In the genomic region with DNA sequence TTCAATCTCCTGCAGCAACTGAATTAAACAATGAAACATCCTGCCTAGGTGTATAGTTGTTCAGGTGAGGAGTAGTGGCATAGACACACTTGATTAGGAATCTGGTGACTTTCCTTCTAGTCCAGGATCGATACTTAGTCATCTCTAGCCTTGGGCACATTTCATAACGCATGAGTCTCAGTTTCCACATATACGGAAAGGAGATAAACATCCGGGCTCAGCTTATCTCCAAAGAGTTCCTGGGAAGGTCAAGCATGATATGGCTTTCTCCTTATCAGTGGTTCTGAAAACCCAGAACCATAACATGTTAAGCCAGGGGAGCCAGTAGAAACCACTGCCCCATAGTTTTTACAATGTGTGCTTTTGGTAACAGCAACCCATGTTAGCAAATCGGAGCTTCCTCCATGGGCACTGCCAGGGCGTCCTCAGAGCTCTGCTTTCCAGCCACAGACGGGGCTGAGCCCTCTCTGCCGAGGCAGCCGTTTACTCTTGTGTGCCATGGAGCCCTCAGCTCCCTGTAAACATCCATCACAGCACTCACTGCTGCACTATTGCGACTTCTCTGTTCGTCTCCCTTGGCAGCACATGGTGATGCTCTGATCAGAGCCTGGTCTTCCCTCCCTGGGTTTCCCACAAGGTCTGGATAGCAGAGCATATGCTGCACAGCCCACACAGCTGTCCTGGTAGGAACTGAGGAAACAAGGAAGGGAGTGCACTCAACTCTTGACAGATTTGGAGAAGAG, we compare ENCODE assay signal across 13 cellular contexts. TPM values are rescaled to one million over a fixed set of nuclear protein-coding genes. Genes with fewer than 3 reads are reported as not detected.
DNase-seq lines count a peak whose midpoint lies in the region; ATAC-seq, FAIRE-seq and TF ChIP-seq lines count a peak whose summit lies in the region.
"Had no signal": no experiment of that assay in that cellular context is flagged by ENCODE, and none has a peak within 500 bp of the region (broad histone marks: within the 10 kb centered on the region; RNA-seq: fewer than 3 reads in every experiment).

No MANE protein-coding gene starts in this region.

- no peak for ATAC-seq in HepG2
- ATAC-seq in right lobe of liver: no peak
- 0 out of 3 replicates have a peak, but pooled peaks have one; percentile 14 for ATAC-seq in RWPE2 (ENCODE audit: low read depth)
- ATAC-seq: SK-N-SH treated with all-trans-retinoic acid at 6 μM for 48 hours had no signal

- TF ChIP-seq EP300 in HepG2 (IDR thresholded peaks at IDR 0.05; ENCODE audit: low read depth in 2 of 2, low read length in 2 of 2) (no peak), HepG2 (CRISPR knock-in tag; IDR thresholded peaks at IDR 0.05; ENCODE audit: borderline replicate concordance) (no peak), stomach (IDR thresholded peaks at IDR 0.05) (no peak)

- intact Hi-C loops in HepG2 (cut with micrococcal nuclease; ENCODE audit: unreplicated experiment): no loop called here
- intact Hi-C loops in right lobe of liver (cut with DNase I): loop anchor here in 1 of 2 donors (10.0 kb wide), 1 partner anchor 70 kb away; no protein-coding TSS in a partner anchor
- intact Hi-C loops in stomach (cut with DNase I; ENCODE audit: low total_unique reads): no loop called here

- no peak overlapping the region for H3K27ac ChIP-seq in HepG2 (ENCODE audit: extremely low read length, insufficient read depth, low read length)
- H3K27ac ChIP-seq in right lobe of liver: no peak overlapping the region
- no peak overlapping the region for H3K27ac ChIP-seq in RWPE2 (ENCODE audit: poor library complexity, severe bottlenecking)
- H3K27ac ChIP-seq in stomach: no peak overlapping the region
- H3K27ac ChIP-seq: psoas muscle had no signal

- TF ChIP-seq CTCF in HepG2 (CRISPR knock-in tag; IDR thresholded peaks at IDR 0.05) (no peak), right lobe of liver (IDR thresholded peaks at IDR 0.05) (no peak), RWPE2 (IDR thresholded peaks at IDR 0.05; ENCODE audit: poor library complexity, severe bottlenecking) (no peak), epithelial cell of esophagus (IDR thresholded peaks at IDR 0.05; ENCODE audit: insufficient read depth, low read depth, low read length, missing control alignments) (no peak), stomach (IDR thresholded peaks at IDR 0.05) (no peak)

- no peak for FAIRE-seq in HepG2 (lab: Jason Lieb, UNC)

- 67% methylated on average over 10 of the region's 11 CpGs for WGBS in HepG2 (ENCODE audit: low lambda C conversion rate)
- 38% methylated on average over 6 of the region's 11 CpGs for WGBS in right lobe of liver (ENCODE audit: insufficient coverage, low coverage, low lambda C conversion rate, missing lambda C conversion rate)
- 33 to 57% (median 50%) methylated on average over 11 of the region's 11 CpGs for WGBS in stomach, 5 donors

- TF ChIP-seq POLR2A in HepG2 (IDR thresholded peaks at IDR 0.05; ENCODE audit: insufficient read depth in 1 of 2, low read depth in 2 of 2, low read length in 2 of 2): no peak
- TF ChIP-seq POLR2A in right lobe of liver (IDR thresholded peaks at IDR 0.05): no peak
- TF ChIP-seq POLR2A in stomach (IDR thresholded peaks at IDR 0.05): no peak

- no TSS peak for BruUV-seq in HepG2 (replicated peaks; lab: Mats Ljungman, UMichigan)

- in situ Hi-C loops in HepG2 (cut with HindIII; ENCODE audit: extremely low pct_ligation_motif_present, low pct_unique_long_range_greater_than_20kb): no loop called here

- CTCF ChIA-PET in HepG2 (lab: Yijun Ruan, JAX; ENCODE audit: low intra/inter-chr PET ratio, low total read pairs): no interaction called here

- no peaks in the 10 kb centered on the region for H4K20me1 ChIP-seq in HepG2 (ENCODE audit: insufficient read depth, low read length)

- no peaks in the 10 kb centered on the region for H3K36me3 ChIP-seq in HepG2 (replicated peaks in 1 of 2; ENCODE audit: control insufficient read depth in 1 of 2, insufficient read depth in 2 of 2, low read length in 2 of 2)
- no peaks in the 10 kb centered on the region for H3K36me3 ChIP-seq in right lobe of liver
- no peaks in the 10 kb centered on the region for H3K36me3 ChIP-seq in RWPE2 (ENCODE audit: low read depth)
- H3K36me3 ChIP-seq in stomach: no peaks in the 10 kb centered on the region

- H3K9ac ChIP-seq in HepG2 (ENCODE audit: insufficient read depth, low read depth, low read length): no peak overlapping the region

- DNase-seq in HepG2 (ENCODE audit: low spot score): no peak
- no peak for DNase-seq in right lobe of liver
- DNase-seq in RWPE2 (ENCODE audit: low spot score): no peak
- peak; percentile 84 for DNase-seq in epithelial cell of esophagus (ENCODE audit: low read depth)
- DNase-seq in COR-L47 (lab: John Stamatoyannopoulos, UW): no peak
- no peak for DNase-seq in SW480 (ENCODE audit: low spot score)
- no peak for DNase-seq in stomach
- DNase-seq: activated B cell treated with CpG ODN at 0.5 μM for 24 hours, AML-193, NCI-H187 treated with DMSO at 0.1 percent for 48 hours, NCI-H526, psoas muscle had no signal

- no peaks in the 10 kb centered on the region for H3K9me3 ChIP-seq in HepG2 (ENCODE audit: low read length)
- no peaks in the 10 kb centered on the region for H3K9me3 ChIP-seq in right lobe of liver
- no peaks in the 10 kb centered on the region for H3K9me3 ChIP-seq in RWPE2 (ENCODE audit: severe bottlenecking)
- H3K9me3 ChIP-seq in stomach: no peaks in the 10 kb centered on the region
- H3K9me3 ChIP-seq: psoas muscle had no signal

- POLR2A ChIA-PET in HepG2 (lab: Yijun Ruan, JAX): no interaction called here

- no peak overlapping the region for H3K4me2 ChIP-seq in HepG2 (ENCODE audit: low read depth, low read length)

- peaks cover 55% of the 10 kb centered on the region for H3K4me1 ChIP-seq in HepG2 (ENCODE audit: insufficient read depth, low read length)
- H3K4me1 ChIP-seq in right lobe of liver: peaks cover 0 to 10% (median 3%) of the 10 kb centered on the region in 4 donors
- H3K4me1 ChIP-seq in RWPE2 (ENCODE audit: insufficient read depth, poor library complexity, severe bottlenecking): peaks cover 4% of the 10 kb centered on the region
- H3K4me1 ChIP-seq in stomach: peaks cover 6 to 19% (median 11%) of the 10 kb centered on the region in 4 donors
- H3K4me1 ChIP-seq: psoas muscle had no signal

- no peak for TF ChIP-seq RAD21 in HepG2 (CRISPR knock-in tag; IDR thresholded peaks at IDR 0.05)

- H3K27me3 ChIP-seq in HepG2 (ENCODE audit: control insufficient read depth in 1 of 2, insufficient read depth in 2 of 2, low read length in 2 of 2) (no peaks in the 10 kb centered on the region), right lobe of liver (no peaks in the 10 kb centered on the region), RWPE2 (ENCODE audit: insufficient read depth, poor library complexity, severe bottlenecking) (no peaks in the 10 kb centered on the region), stomach (no peaks in the 10 kb centered on the region)

- H3K79me2 ChIP-seq in HepG2 (ENCODE audit: insufficient read depth, low read length): no peaks in the 10 kb centered on the region

- H3K4me3 ChIP-seq in HepG2 (replicated peaks in 1 of 3; ENCODE audit: insufficient read depth in 1 of 3, low read depth in 2 of 3, low read length in 3 of 3) (no peak overlapping the region), right lobe of liver (no peak overlapping the region), RWPE2 (ENCODE audit: severe bottlenecking) (no peak overlapping the region), epithelial cell of esophagus (ENCODE audit: low read length) (no peak overlapping the region), stomach (no peak overlapping the region)
- H3K4me3 ChIP-seq: psoas muscle had no signal

- no peak overlapping the region for H2AFZ ChIP-seq in HepG2 (ENCODE audit: low read length)

TF ChIP-seq in HepG2, 621 proteins besides CTCF, POLR2A, EP300 and RAD21 (continues in another document):
- TF ChIP-seq KDM5B (CRISPR knock-in tag; IDR thresholded peaks at IDR 0.05; ENCODE audit: borderline replicate concordance): no peak

RNA-seq across cellular contexts. Expression of gene RUNX1, which starts 34.6 kb away (rescaled TPM):
- total RNA-seq in HepG2 (2016; rRNA removed; fragmentation: Illumina TruSeq; extraction: Trizol) (4.4 and 5.4 TPM in 2 replicates), right lobe of liver (10 to 100 TPM in 1 of 6 experiments, 1 to 10 TPM in 5; 2.9 to 18.3 (median 4.3) TPM), stomach (100 to 1,000 TPM in 2 of 5 donors, 10 to 100 TPM in 3; 32.9 to 213 (median 83.0) TPM)
- total RNA-seq in HepG2 (2016; cell fraction: cytosol; rRNA removed; fragmentation: Illumina TruSeq; extraction: Trizol; ENCODE audit: low read depth): 2.4 and 2.8 TPM in 2 replicates
- total RNA-seq in HepG2 (2016; cell fraction: insoluble cytoplasmic fraction; rRNA removed; fragmentation: Illumina TruSeq; extraction: Trizol): 4.1 and 5.5 TPM in 2 replicates
- 5.1 and 5.5 TPM in 2 replicates for total RNA-seq in HepG2 (2016; cell fraction: membrane; rRNA removed; fragmentation: Illumina TruSeq; extraction: Trizol)
- 16.6 and 18.1 TPM in 2 replicates for total RNA-seq in HepG2 (2016; cell fraction: nucleus; rRNA removed; fragmentation: Illumina TruSeq; extraction: Trizol)
- polyA plus RNA-seq in HepG2 (2011; rRNA removed) (5.8 and 6.4 TPM in 2 replicates), stomach (10 to 100 TPM in 1 of 3 donors, 1 to 10 TPM in 2; 8.0 to 10.4 (median 9.3) TPM)
- polyA plus RNA-seq in HepG2 (2011; cell fraction: cytosol; rRNA removed): 3.0 and 3.1 TPM in 2 replicates
- polyA plus RNA-seq in HepG2 (2011; cell fraction: nucleus; rRNA removed): 18.7 and 27.2 TPM in 2 replicates
- polyA plus RNA-seq in HepG2 (2012): 6.5 and 6.7 TPM in 2 replicates
- polyA plus RNA-seq in HepG2 (2016; cell fraction: cytosol; fragmentation: Illumina TruSeq; extraction: Trizol; ENCODE audit: low read depth): 2.4 and 2.8 TPM in 2 replicates
- polyA plus RNA-seq in HepG2 (2016; cell fraction: insoluble cytoplasmic fraction; fragmentation: Illumina TruSeq; extraction: Trizol; ENCODE audit: low read depth): 7.5 and 8.8 TPM in 2 replicates
- 5.2 and 5.9 TPM in 2 replicates for polyA plus RNA-seq in HepG2 (2016; cell fraction: membrane; fragmentation: Illumina TruSeq; extraction: Trizol; ENCODE audit: low read depth)
- 13.0 and 13.3 TPM in 2 replicates for polyA plus RNA-seq in HepG2 (2016; cell fraction: nucleus; fragmentation: Illumina TruSeq; extraction: Trizol; ENCODE audit: insufficient read depth, low read depth)
- polyA minus RNA-seq in HepG2 (2011; rRNA and poly(A)+ RNA removed; ENCODE audit: low replicate concordance): 10.3 and 32.7 TPM in 2 replicates
- polyA minus RNA-seq in HepG2 (2011; cell fraction: cytosol; rRNA and poly(A)+ RNA removed): 3.1 and 6.2 TPM in 2 replicates
- polyA minus RNA-seq in HepG2 (2011; cell fraction: nucleus; rRNA and poly(A)+ RNA removed): 103 and 105 TPM in 2 replicates
